11 cellular contexts compared by ENCODE assay signal in the genomic region with DNA sequence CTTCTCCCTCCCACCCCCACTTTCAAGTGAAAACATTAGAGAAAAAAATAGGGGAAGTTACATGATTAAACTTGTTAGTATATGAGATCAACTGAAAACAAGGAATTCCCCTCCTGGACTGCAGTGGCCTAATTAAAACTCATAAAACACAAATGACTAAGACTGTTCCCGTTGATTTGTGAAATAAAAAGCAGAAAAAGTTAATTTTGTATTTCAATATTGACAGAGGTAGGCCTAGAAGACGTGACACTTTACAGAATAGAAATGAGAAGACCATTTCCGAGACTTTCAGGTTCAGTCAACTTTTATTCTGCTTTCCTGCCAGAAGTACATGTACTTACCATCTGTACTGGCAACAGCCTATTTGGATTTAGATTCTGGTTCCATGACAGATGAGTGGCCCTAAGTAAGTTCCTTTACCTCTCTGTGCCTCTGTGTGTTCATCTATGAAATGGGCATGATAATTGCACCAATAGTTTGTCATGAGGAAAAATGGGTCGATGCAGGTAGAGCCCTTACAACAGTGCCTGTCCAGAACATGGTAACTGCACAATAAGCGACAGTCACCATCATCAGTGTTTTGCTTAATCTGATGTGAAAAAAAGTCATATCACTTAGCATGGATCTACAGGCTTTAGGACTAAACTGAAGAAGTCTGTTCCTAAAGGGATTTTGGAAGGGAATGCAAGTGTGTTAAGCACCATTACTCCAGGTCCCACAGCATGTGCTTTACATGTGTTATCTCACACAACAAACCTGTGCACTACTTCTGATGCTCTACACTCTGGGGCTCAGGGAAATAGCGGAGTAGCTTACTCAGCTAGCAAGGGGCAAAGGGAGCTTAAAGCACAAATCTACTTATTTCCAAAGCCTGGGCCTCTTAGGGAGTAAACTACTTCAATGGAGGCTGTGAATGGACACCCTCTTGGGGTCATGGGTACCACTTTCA.
A peak's percentile ranks its signal among the peaks of the same experiment; 100 is the strongest.
DNase-seq lines count a peak whose midpoint lies in the region; ATAC-seq and TF ChIP-seq lines count a peak whose summit lies in the region.
"Had no signal": no experiment of that assay in that cellular context is flagged by ENCODE, and none has a peak within 500 bp of the region (broad histone marks: within the 10 kb centered on the region; RNA-seq: fewer than 3 reads in every experiment).

No MANE protein-coding gene starts in this region.

- H3K4me3 Mint-ChIP-seq in activated naive CD4-positive, alpha-beta T cell treated with anti-CD3 and anti-CD28 coated beads for 36 hours = peak overlapping the region; percentile 23

- no peak for ATAC-seq in upper lobe of right lung

- peaks cover 62% of the 10 kb centered on the region for H3K4me1 Mint-ChIP-seq in activated naive CD4-positive, alpha-beta T cell treated with anti-CD3 and anti-CD28 coated beads for 36 hours (ENCODE audit: low read depth)

- H3K4me3 ChIP-seq in KMS-11 (IDR thresholded peaks at IDR 0.05; ENCODE audit: insufficient read depth, low read depth, low read length) (no peak overlapping the region), upper lobe of right lung (no peak overlapping the region)

- H3K9ac ChIP-seq in KMS-11 = no peak overlapping the region

- intact Hi-C loops in activated naive CD4-positive, alpha-beta T cell treated with anti-CD3 and anti-CD28 coated beads for 36 hours (cut with micrococcal nuclease) = loop anchor here (1.0 to 10.0 kb wide), 2 partner anchors 142 to 562 kb away; no protein-coding TSS in a partner anchor
- intact Hi-C loops in upper lobe of right lung (cut with DNase I) = no loop called here

- no peak for TF ChIP-seq CTCF in KMS-11 (conservative IDR thresholded peaks at IDR 0.05; ENCODE audit: low read depth, low read length)
- no peak for TF ChIP-seq CTCF in upper lobe of right lung (IDR thresholded peaks at IDR 0.05)

- peaks cover 53% of the 10 kb centered on the region for H3K4me1 ChIP-seq in KMS-11 (ENCODE audit: low read depth, poor library complexity, severe bottlenecking)
- peaks cover 43% of the 10 kb centered on the region for H3K4me1 ChIP-seq in upper lobe of right lung

- H3K27ac ChIP-seq in KMS-11 = no peak overlapping the region
- peak overlapping the region; percentile 36 for H3K27ac ChIP-seq in upper lobe of right lung
- H3K27ac ChIP-seq: C4-2B had no signal

- H3K27me3 Mint-ChIP-seq in activated naive CD4-positive, alpha-beta T cell treated with anti-CD3 and anti-CD28 coated beads for 36 hours (ENCODE audit: low read depth) = no peaks in the 10 kb centered on the region

- peak overlapping the region; percentile 81 for H3K27ac Mint-ChIP-seq in activated naive CD4-positive, alpha-beta T cell treated with anti-CD3 and anti-CD28 coated beads for 36 hours

- no peak overlapping the region for H2AFZ ChIP-seq in KMS-11 (ENCODE audit: low read depth)

- H4K20me1 ChIP-seq in KMS-11 (ENCODE audit: insufficient read depth) = no peaks in the 10 kb centered on the region

- CTCF ChIA-PET in activated naive CD4-positive, alpha-beta T cell treated with anti-CD3 and anti-CD28 coated beads for 36 hours (lab: Charles Lee) = no interaction called here

- no peaks in the 10 kb centered on the region for H3K9me3 Mint-ChIP-seq in activated naive CD4-positive, alpha-beta T cell treated with anti-CD3 and anti-CD28 coated beads for 36 hours

- H3K36me3 ChIP-seq in KMS-11 (ENCODE audit: insufficient read depth) = no peaks in the 10 kb centered on the region
- no peaks in the 10 kb centered on the region for H3K36me3 ChIP-seq in upper lobe of right lung

- H3K79me2 ChIP-seq in KMS-11 (ENCODE audit: insufficient read depth, low read depth) = no peaks in the 10 kb centered on the region

- H3K27me3 ChIP-seq in KMS-11 (ENCODE audit: insufficient read depth, low read depth) (no peaks in the 10 kb centered on the region), upper lobe of right lung (no peaks in the 10 kb centered on the region)

- H3K36me3 Mint-ChIP-seq in activated naive CD4-positive, alpha-beta T cell treated with anti-CD3 and anti-CD28 coated beads for 36 hours (ENCODE audit: low read depth) = peaks cover 30% of the 10 kb centered on the region

- 0 out of 2 replicates have a peak overlapping the region, but pooled peaks have one; percentile 6 for H3K4me2 ChIP-seq in KMS-11

- no peak for DNase-seq in activated naive CD4-positive, alpha-beta T cell treated with anti-CD3 and anti-CD28 coated beads for 36 hours
- DNase-seq in activated naive CD4-positive, alpha-beta T cell (lab: John Stamatoyannopoulos, UW) = no peak
- DNase-seq in astrocyte of the hippocampus (ENCODE audit: low read depth, low spot score) (peak; percentile 27), upper lobe of right lung (no peak), NCI-H345 (lab: John Stamatoyannopoulos, UW) (no peak), hepatic stellate cell (ENCODE audit: low spot score) (no peak)
- no peak for DNase-seq in activated CD8-positive, alpha-beta memory T cell treated with anti-CD3 and anti-CD28 coated beads, Interleukin-2, amount 50 U/mL, for 48 hours
- DNase-seq: mesendoderm, NCI-H748 treated with DMSO at 0.1 percent for 48 hours had no signal

- no peaks in the 10 kb centered on the region for H3K9me3 ChIP-seq in upper lobe of right lung
